ENCODE assay signal across 1 cellular context in the genomic region with DNA sequence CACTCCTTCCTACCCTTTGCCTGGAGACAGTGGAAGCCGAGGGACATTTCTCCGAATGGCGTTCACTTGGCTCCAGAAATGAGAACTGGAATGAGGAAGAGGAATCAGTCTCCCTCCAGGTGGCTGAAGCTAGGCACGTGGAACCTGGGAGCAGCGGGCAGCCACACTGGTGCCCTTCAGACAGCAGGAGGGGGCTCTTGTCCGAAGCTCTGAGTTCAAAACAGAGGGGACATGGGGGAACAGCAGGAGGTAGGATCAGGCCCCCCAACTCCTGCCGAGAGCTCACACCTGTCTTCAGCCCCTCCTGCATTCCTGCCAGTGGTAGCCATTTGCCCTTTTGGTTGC.
TF ChIP-seq lines count a peak whose summit lies in the region.

No MANE protein-coding gene starts in this region.

TF ChIP-seq in HepG2, 621 proteins besides CTCF, POLR2A, EP300 and RAD21:
- TF ChIP-seq ZNF83 (CRISPR knock-in tag; IDR thresholded peaks at IDR 0.05; ENCODE audit: borderline replicate concordance) (no peak), ZNF329 (CRISPR knock-in tag; IDR thresholded peaks at IDR 0.05; ENCODE audit: low read depth) (no peak), ZSCAN9 (CRISPR knock-in tag; IDR thresholded peaks at IDR 0.05; ENCODE audit: borderline replicate concordance) (no peak), ZNF12 (CRISPR knock-in tag; IDR thresholded peaks at IDR 0.05) (no peak), KMT2A (CRISPR knock-in tag; IDR thresholded peaks at IDR 0.05) (no peak)
